1 cellular context compared by ENCODE assay signal in genomic region chr12:3014641-3015040, GRCh38.
TF ChIP-seq lines count a peak whose summit lies in the region.

No MANE protein-coding gene starts in this region.

TF ChIP-seq in GM23338, 12 proteins besides CTCF, POLR2A, EP300 and RAD21:
- TF ChIP-seq, protein P1, sequence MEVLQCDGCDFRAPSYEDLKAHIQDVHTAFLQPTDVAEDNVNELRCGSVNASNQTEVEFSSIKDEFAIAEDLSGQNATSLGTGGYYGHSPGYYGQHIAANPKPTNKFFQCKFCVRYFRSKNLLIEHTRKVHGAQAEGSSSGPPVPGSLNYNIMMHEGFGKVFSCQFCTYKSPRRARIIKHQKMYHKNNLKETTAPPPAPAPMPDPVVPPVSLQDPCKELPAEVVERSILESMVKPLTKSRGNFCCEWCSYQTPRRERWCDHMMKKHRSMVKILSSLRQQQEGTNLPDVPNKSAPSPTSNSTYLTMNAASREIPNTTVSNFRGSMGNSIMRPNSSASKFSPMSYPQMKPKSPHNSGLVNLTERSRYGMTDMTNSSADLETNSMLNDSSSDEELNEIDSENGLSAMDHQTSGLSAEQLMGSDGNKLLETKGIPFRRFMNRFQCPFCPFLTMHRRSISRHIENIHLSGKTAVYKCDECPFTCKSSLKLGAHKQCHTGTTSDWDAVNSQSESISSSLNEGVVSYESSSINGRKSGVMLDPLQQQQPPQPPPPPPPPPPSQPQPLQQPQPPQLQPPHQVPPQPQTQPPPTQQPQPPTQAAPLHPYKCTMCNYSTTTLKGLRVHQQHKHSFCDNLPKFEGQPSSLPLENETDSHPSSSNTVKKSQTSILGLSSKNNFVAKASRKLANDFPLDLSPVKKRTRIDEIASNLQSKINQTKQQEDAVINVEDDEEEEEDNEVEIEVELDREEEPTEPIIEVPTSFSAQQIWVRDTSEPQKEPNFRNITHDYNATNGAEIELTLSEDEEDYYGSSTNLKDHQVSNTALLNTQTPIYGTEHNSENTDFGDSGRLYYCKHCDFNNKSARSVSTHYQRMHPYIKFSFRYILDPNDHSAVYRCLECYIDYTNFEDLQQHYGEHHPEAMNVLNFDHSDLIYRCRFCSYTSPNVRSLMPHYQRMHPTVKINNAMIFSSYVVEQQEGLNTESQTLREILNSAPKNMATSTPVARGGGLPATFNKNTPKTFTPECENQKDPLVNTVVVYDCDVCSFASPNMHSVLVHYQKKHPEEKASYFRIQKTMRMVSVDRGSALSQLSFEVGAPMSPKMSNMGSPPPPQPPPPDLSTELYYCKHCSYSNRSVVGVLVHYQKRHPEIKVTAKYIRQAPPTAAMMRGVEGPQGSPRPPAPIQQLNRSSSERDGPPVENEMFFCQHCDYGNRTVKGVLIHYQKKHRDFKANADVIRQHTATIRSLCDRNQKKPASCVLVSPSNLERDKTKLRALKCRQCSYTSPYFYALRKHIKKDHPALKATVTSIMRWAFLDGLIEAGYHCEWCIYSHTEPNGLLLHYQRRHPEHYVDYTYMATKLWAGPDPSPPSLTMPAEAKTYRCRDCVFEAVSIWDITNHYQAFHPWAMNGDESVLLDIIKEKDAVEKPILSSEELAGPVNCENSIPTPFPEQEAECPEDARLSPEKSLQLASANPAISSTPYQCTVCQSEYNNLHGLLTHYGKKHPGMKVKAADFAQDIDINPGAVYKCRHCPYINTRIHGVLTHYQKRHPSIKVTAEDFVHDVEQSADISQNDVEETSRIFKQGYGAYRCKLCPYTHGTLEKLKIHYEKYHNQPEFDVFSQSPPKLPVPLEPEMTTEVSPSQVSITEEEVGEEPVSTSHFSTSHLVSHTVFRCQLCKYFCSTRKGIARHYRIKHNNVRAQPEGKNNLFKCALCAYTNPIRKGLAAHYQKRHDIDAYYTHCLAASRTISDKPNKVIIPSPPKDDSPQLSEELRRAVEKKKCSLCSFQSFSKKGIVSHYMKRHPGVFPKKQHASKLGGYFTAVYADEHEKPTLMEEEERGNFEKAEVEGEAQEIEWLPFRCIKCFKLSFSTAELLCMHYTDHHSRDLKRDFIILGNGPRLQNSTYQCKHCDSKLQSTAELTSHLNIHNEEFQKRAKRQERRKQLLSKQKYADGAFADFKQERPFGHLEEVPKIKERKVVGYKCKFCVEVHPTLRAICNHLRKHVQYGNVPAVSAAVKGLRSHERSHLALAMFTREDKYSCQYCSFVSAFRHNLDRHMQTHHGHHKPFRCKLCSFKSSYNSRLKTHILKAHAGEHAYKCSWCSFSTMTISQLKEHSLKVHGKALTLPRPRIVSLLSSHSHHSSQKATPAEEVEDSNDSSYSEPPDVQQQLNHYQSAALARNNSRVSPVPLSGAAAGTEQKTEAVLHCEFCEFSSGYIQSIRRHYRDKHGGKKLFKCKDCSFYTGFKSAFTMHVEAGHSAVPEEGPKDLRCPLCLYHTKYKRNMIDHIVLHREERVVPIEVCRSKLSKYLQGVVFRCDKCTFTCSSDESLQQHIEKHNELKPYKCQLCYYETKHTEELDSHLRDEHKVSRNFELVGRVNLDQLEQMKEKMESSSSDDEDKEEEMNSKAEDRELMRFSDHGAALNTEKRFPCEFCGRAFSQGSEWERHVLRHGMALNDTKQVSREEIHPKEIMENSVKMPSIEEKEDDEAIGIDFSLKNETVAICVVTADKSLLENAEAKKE (CRISPR knock-in tag; IDR thresholded peaks at IDR 0.05), result no peak
- no peak for TF ChIP-seq POLR2AphosphoS5 (IDR thresholded peaks at IDR 0.05; ENCODE audit: low read depth)
- TF ChIP-seq EZH2 (IDR thresholded peaks at IDR 0.05; ENCODE audit: low read depth, unreplicated experiment), result no peak
- TF ChIP-seq CREB1 (CRISPR knock-in tag; IDR thresholded peaks at IDR 0.05; ENCODE audit: low read depth), result no peak
- no peak for TF ChIP-seq EZH2phosphoT487 (IDR thresholded peaks at IDR 0.05; ENCODE audit: unreplicated experiment)
- TF ChIP-seq ZNF331 (CRISPR knock-in tag; IDR thresholded peaks at IDR 0.05; ENCODE audit: low read depth), result no peak
- TF ChIP-seq, protein P2, sequence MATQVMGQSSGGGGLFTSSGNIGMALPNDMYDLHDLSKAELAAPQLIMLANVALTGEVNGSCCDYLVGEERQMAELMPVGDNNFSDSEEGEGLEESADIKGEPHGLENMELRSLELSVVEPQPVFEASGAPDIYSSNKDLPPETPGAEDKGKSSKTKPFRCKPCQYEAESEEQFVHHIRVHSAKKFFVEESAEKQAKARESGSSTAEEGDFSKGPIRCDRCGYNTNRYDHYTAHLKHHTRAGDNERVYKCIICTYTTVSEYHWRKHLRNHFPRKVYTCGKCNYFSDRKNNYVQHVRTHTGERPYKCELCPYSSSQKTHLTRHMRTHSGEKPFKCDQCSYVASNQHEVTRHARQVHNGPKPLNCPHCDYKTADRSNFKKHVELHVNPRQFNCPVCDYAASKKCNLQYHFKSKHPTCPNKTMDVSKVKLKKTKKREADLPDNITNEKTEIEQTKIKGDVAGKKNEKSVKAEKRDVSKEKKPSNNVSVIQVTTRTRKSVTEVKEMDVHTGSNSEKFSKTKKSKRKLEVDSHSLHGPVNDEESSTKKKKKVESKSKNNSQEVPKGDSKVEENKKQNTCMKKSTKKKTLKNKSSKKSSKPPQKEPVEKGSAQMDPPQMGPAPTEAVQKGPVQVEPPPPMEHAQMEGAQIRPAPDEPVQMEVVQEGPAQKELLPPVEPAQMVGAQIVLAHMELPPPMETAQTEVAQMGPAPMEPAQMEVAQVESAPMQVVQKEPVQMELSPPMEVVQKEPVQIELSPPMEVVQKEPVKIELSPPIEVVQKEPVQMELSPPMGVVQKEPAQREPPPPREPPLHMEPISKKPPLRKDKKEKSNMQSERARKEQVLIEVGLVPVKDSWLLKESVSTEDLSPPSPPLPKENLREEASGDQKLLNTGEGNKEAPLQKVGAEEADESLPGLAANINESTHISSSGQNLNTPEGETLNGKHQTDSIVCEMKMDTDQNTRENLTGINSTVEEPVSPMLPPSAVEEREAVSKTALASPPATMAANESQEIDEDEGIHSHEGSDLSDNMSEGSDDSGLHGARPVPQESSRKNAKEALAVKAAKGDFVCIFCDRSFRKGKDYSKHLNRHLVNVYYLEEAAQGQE (IDR thresholded peaks at IDR 0.05; ENCODE audit: unreplicated experiment), result no peak
- no peak for TF ChIP-seq ZNF114 (CRISPR knock-in tag; IDR thresholded peaks at IDR 0.05)
- no peak for TF ChIP-seq STAT1 (IDR thresholded peaks at IDR 0.05; ENCODE audit: unreplicated experiment)
- no peak for TF ChIP-seq JUNB (IDR thresholded peaks at IDR 0.05; ENCODE audit: unreplicated experiment)
- TF ChIP-seq NANOG (IDR thresholded peaks at IDR 0.05; ENCODE audit: borderline replicate concordance), result no peak
- TF ChIP-seq, protein P3, sequence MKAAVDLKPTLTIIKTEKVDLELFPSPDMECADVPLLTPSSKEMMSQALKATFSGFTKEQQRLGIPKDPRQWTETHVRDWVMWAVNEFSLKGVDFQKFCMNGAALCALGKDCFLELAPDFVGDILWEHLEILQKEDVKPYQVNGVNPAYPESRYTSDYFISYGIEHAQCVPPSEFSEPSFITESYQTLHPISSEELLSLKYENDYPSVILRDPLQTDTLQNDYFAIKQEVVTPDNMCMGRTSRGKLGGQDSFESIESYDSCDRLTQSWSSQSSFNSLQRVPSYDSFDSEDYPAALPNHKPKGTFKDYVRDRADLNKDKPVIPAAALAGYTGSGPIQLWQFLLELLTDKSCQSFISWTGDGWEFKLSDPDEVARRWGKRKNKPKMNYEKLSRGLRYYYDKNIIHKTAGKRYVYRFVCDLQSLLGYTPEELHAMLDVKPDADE (IDR thresholded peaks at IDR 0.05), result no peak
TF ChIP-seq in GM23338: peak in this region for 0.
